ENCODE assay signal across 16 cellular contexts in genomic region chr1:212629450-212630158, GRCh38. TPM values are rescaled to one million over a fixed set of nuclear protein-coding genes. Genes with fewer than 3 reads are reported as not detected.
DNase-seq lines count a peak whose midpoint lies in the region; ATAC-seq, FAIRE-seq and TF ChIP-seq lines count a peak whose summit lies in the region.
"Had no signal": no experiment of that assay in that cellular context is flagged by ENCODE, and none has a peak within 500 bp of the region (broad histone marks: within the 10 kb centered on the region; RNA-seq: fewer than 3 reads in every experiment).

No MANE protein-coding gene starts in this region.

- H3K27ac ChIP-seq in neuronal stem cell (replicated peaks; ENCODE audit: low read length): no peak overlapping the region
- H3K27ac ChIP-seq: left lung, SJCRH30, transverse colon had no signal

- no peaks in the 10 kb centered on the region for H3K9me3 ChIP-seq in neuronal stem cell (replicated peaks in 1 of 2; ENCODE audit: control insufficient read depth in 2 of 2, insufficient read depth in 1 of 2, low read depth in 1 of 2, low read length in 2 of 2)
- H3K9me3 ChIP-seq: left lung, transverse colon had no signal

- H3K23ac ChIP-seq in neuronal stem cell (ENCODE audit: low read depth, low read length, poor library complexity): no peak overlapping the region

- no peaks in the 10 kb centered on the region for H3K36me3 ChIP-seq in bronchial epithelial cell (ENCODE audit: control insufficient read depth, insufficient read depth, low read length)
- no peaks in the 10 kb centered on the region for H3K36me3 ChIP-seq in neuronal stem cell (replicated peaks in 1 of 2; ENCODE audit: control insufficient read depth in 2 of 2, insufficient read depth in 2 of 2, low read length in 2 of 2)
- H3K36me3 ChIP-seq: left lung, SJCRH30, transverse colon had no signal

- H4K91ac ChIP-seq in neuronal stem cell (ENCODE audit: low read depth, low read length, poor library complexity): no peak overlapping the region

- peak overlapping the region; percentile 60 for H2AFZ ChIP-seq in neuronal stem cell (ENCODE audit: low read length)

- no peak overlapping the region for H3K9ac ChIP-seq in neuronal stem cell (ENCODE audit: low read depth, low read length, poor library complexity)

- ATAC-seq in GM19351 (IDR thresholded peaks at IDR 0.05; ENCODE audit: unreplicated experiment) (peak; percentile 3), HG03342 (IDR thresholded peaks at IDR 0.05; ENCODE audit: unreplicated experiment) (peak; percentile 1), HG02678 (IDR thresholded peaks at IDR 0.05; ENCODE audit: unreplicated experiment) (no peak), GM21737 (IDR thresholded peaks at IDR 0.05; ENCODE audit: unreplicated experiment) (no peak)

- H3K36me3 Mint-ChIP-seq in type B pancreatic cell: no peaks in the 10 kb centered on the region
- H3K36me3 Mint-ChIP-seq: immature natural killer cell had no signal

- H3K4me1 Mint-ChIP-seq in type B pancreatic cell (ENCODE audit: unreplicated experiment): no peaks in the 10 kb centered on the region
- H3K4me1 Mint-ChIP-seq: WTC11 had no signal

- H3K4me3 ChIP-seq in bronchial epithelial cell (ENCODE audit: low read depth, low read length): no peak overlapping the region
- no peak overlapping the region for H3K4me3 ChIP-seq in neuronal stem cell (ENCODE audit: low read length in 2 of 2)
- H3K4me3 ChIP-seq: left lung, SJCRH30, transverse colon had no signal

- H3K9me3 Mint-ChIP-seq in type B pancreatic cell: no peaks in the 10 kb centered on the region
- H3K9me3 Mint-ChIP-seq: immature natural killer cell had no signal

- no peak overlapping the region for H4K8ac ChIP-seq in neuronal stem cell (ENCODE audit: low read depth, low read length)

- peak; percentile 13 for FAIRE-seq in bronchial epithelial cell (lab: Jason Lieb, UNC)

- no peak for TF ChIP-seq CTCF in bronchial epithelial cell (IDR thresholded peaks at IDR 0.05; ENCODE audit: insufficient read depth, low read length, severe bottlenecking)
- no peak for TF ChIP-seq CTCF in type B pancreatic cell (conservative IDR thresholded peaks at IDR 0.05)

- H3K4me3 Mint-ChIP-seq in type B pancreatic cell: no peak overlapping the region
- H3K4me3 Mint-ChIP-seq: activated CD4-positive, alpha-beta T cell treated with anti-CD3 and anti-CD28 coated beads, Interleukin-2, amount 10 ng/mL, durations not matched to agents 7 days and 5 days; immature natural killer cell; WTC11 had no signal

- peaks cover 0 to 10% of the 10 kb centered on the region in 2 donors for H3K4me1 ChIP-seq in neuronal stem cell (ENCODE audit: control insufficient read depth in 2 of 2, insufficient read depth in 1 of 2, low read depth in 1 of 2, low read length in 2 of 2)
- H3K4me1 ChIP-seq: transverse colon had no signal

- no peak overlapping the region for H3K4ac ChIP-seq in neuronal stem cell (ENCODE audit: low read length)

- no peak overlapping the region for H3K27ac Mint-ChIP-seq in type B pancreatic cell
- H3K27ac Mint-ChIP-seq: activated CD4-positive, alpha-beta T cell treated with anti-CD3 and anti-CD28 coated beads, Interleukin-2, amount 10 ng/mL, durations not matched to agents 7 days and 5 days; immature natural killer cell; WTC11 had no signal

- no peak overlapping the region for H3K4me2 ChIP-seq in neuronal stem cell (ENCODE audit: insufficient read depth, low read length, poor library complexity, severe bottlenecking)

- DNase-seq in bronchial epithelial cell (ENCODE audit: low read depth) (no peak), neuronal stem cell (ENCODE audit: low spot score) (no peak), type B pancreatic cell (ENCODE audit: extremely low spot score, unreplicated experiment) (no peak), SHP77 treated with DMSO at 0.1 percent for 48 hours (lab: John Stamatoyannopoulos, UW) (no peak)
- DNase-seq: NCI-H2029, NCI-H226 had no signal

- no peak overlapping the region for H2BK12ac ChIP-seq in neuronal stem cell (ENCODE audit: low read length)

- H3K14ac ChIP-seq in neuronal stem cell (ENCODE audit: low read length): no peak overlapping the region

- H2BK15ac ChIP-seq in neuronal stem cell (ENCODE audit: low read length): no peak overlapping the region

- peaks cover 2% of the 10 kb centered on the region for H3K27me3 ChIP-seq in bronchial epithelial cell (ENCODE audit: control insufficient read depth, insufficient read depth, low read length)
- H3K27me3 ChIP-seq in neuronal stem cell (ENCODE audit: control insufficient read depth in 3 of 3, insufficient read depth in 3 of 3, low read depth in 1 of 3, low read length in 3 of 3): peaks cover 0 to 69% (median 0%) of the 10 kb centered on the region in 3 experiments
- H3K27me3 ChIP-seq: left lung, SJCRH30, transverse colon had no signal

- no peak overlapping the region for H2AK5ac ChIP-seq in neuronal stem cell (ENCODE audit: low read depth, low read length)

- H2BK5ac ChIP-seq in neuronal stem cell (ENCODE audit: low read length): no peak overlapping the region

- H2BK120ac ChIP-seq in neuronal stem cell (ENCODE audit: low read depth, low read length): no peak overlapping the region

- WGBS in neuronal stem cell (ENCODE audit: extremely low coverage in 2 of 2, insufficient read length in 2 of 2, insufficient replicate concordance in 1 of 2), 2 donors: no CpG with 5 or more reads among the region's 5 CpGs

- peaks cover 12% of the 10 kb centered on the region for H3K27me3 Mint-ChIP-seq in type B pancreatic cell

- H3K79me1 ChIP-seq in neuronal stem cell (ENCODE audit: low read depth, low read length): no peaks in the 10 kb centered on the region

- H3K18ac ChIP-seq in neuronal stem cell (ENCODE audit: low read length): peak overlapping the region; percentile 76

RNA-seq across cellular contexts. Expression of gene ATF3, which starts 21.0 kb away (rescaled TPM):
- total RNA-seq in bronchial epithelial cell (19.2 and 31.7 TPM in 2 replicates), type B pancreatic cell (ENCODE audit: low replicate concordance) (23.9 and 117 TPM in 2 replicates)
- polyA plus RNA-seq in neuronal stem cell (2013, experiment 1 of 2): 12.5 TPM
- 11.3 TPM for polyA plus RNA-seq in neuronal stem cell (2013, experiment 2 of 2)

Comparison
In these comparisons a context has a peak if more than half of its experiments do, and no peak if none do; other contexts are left out.
1. ATAC-seq: peak in GM19351 (single experiment) and HG03342 (single experiment); none in HG02678 (single experiment) and GM21737 (single experiment).